10 cellular contexts compared by ENCODE assay signal in genomic region chr17:45277992-45278391, GRCh38. TPM values are rescaled to one million over a fixed set of nuclear protein-coding genes. Genes with fewer than 3 reads are reported as not detected.
A peak's percentile ranks its signal among the peaks of the same experiment; 100 is the strongest.
DNase-seq lines count a peak whose midpoint lies in the region; ATAC-seq, FAIRE-seq and TF ChIP-seq lines count a peak whose summit lies in the region.
"Had no signal": no experiment of that assay in that cellular context is flagged by ENCODE, and none has a peak within 500 bp of the region (broad histone marks: within the 10 kb centered on the region; RNA-seq: fewer than 3 reads in every experiment).

No MANE protein-coding gene starts in this region.

- no TSS peak for BruUV-seq in K562 (replicated peaks; lab: Mats Ljungman, UMichigan)

- WGBS in K562 (ENCODE audit: insufficient coverage, low coverage, missing lambda C conversion rate) = 62% methylated on average over 7 of the region's 7 CpGs

- H4K20me1 ChIP-seq in K562 (replicated peaks; ENCODE audit: control insufficient read depth, insufficient read depth, low read length) = peaks cover 5% of the 10 kb centered on the region

- H3K27ac ChIP-seq in K562 (ENCODE audit: extremely low read depth, low read depth, low read length) (peak overlapping the region; percentile 23; the same call in 1 of the 3 replicates), tibial artery (peak overlapping the region in 1 of 2 donors; percentile 18)

- peaks cover 43% of the 10 kb centered on the region for H3K36me3 Mint-ChIP-seq in stimulated activated memory B cell treated with anti-CD40 and anti-IgM and Interleukin-4, amounts not matched to agents 10 μg/mL and 1 μg/mL and 100 μg/mL, for 72 hours

- peak overlapping the region; percentile 72 for H3K27ac Mint-ChIP-seq in stimulated activated memory B cell treated with anti-CD40 and anti-IgM and Interleukin-4, amounts not matched to agents 10 μg/mL and 1 μg/mL and 100 μg/mL, for 72 hours

- FAIRE-seq in K562 (lab: Jason Lieb, UNC) = no peak

- no peak for TF ChIP-seq POLR2A in K562 (conservative IDR thresholded peaks at IDR 0.05)

- no peak overlapping the region for H2AFZ ChIP-seq in K562 (ENCODE audit: low read depth, low read length)

- H3K36me3 ChIP-seq in K562 (ENCODE audit: control insufficient read depth, insufficient read depth, low read length) (peaks cover 23% of the 10 kb centered on the region; the same call in 2 of the 3 replicates), tibial artery (peaks cover 13 to 41% (median 22%) of the 10 kb centered on the region in 3 donors)

- no peaks in the 10 kb centered on the region for H3K27me3 Mint-ChIP-seq in stimulated activated memory B cell treated with anti-CD40 and anti-IgM and Interleukin-4, amounts not matched to agents 10 μg/mL and 1 μg/mL and 100 μg/mL, for 72 hours
- H3K27me3 Mint-ChIP-seq: naive thymus-derived CD8-positive, alpha-beta T cell had no signal

- H3K9me3 ChIP-seq in K562 (replicated peaks; ENCODE audit: control insufficient read depth, insufficient read depth, low read depth, low read length) (no peaks in the 10 kb centered on the region), tibial artery (no peaks in the 10 kb centered on the region)

- H3K9me3 Mint-ChIP-seq in stimulated activated memory B cell treated with anti-CD40 and anti-IgM and Interleukin-4, amounts not matched to agents 10 μg/mL and 1 μg/mL and 100 μg/mL, for 72 hours = no peaks in the 10 kb centered on the region
- H3K9me3 Mint-ChIP-seq: naive thymus-derived CD8-positive, alpha-beta T cell had no signal

- ATAC-seq in K562 (no peak), left ventricle myocardium superior (peak; percentile 72), GM21528 (IDR thresholded peaks at IDR 0.05; ENCODE audit: low FRiP score, unreplicated experiment) (no peak)
- ATAC-seq in stimulated activated memory B cell treated with anti-CD40 and anti-IgM and Interleukin-4, amounts not matched to agents 10 μg/mL and 1 μg/mL and 100 μg/mL, for 72 hours = no peak

- H3K9me1 ChIP-seq in K562 (ENCODE audit: control insufficient read depth, insufficient read depth, low read length) = no peaks in the 10 kb centered on the region

- no peaks in the 10 kb centered on the region for H3K79me2 ChIP-seq in K562 (ENCODE audit: control insufficient read depth, insufficient read depth, low read length)

- intact Hi-C loops in K562 (cut with micrococcal nuclease) (loop anchor here (1.0 to 5.0 kb wide), 3 partner anchors 34 to 107 kb away; no protein-coding TSS in a partner anchor), left ventricle myocardium superior (cut with micrococcal nuclease) (loop anchor here (5.0 kb wide), 1 partner anchor 109 kb away; no protein-coding TSS in a partner anchor), tibial artery (cut with DNase I; ENCODE audit: low total_unique reads) (loop anchor here (2.0 kb wide), 1 partner anchor 107 kb away; no protein-coding TSS in a partner anchor)

- H3K4me1 ChIP-seq in K562 (replicated peaks in 1 of 2; ENCODE audit: control insufficient read depth in 2 of 2, insufficient read depth in 2 of 2, low read length in 2 of 2) = peaks cover 9 to 12% of the 10 kb centered on the region in 2 experiments; a peak in 3 of 5 replicates
- peaks cover 3 to 16% (median 12%) of the 10 kb centered on the region in 4 donors for H3K4me1 ChIP-seq in tibial artery

- no peak for TF ChIP-seq EP300 in K562 (IDR thresholded peaks at IDR 0.05; ENCODE audit: low read length)

- CTCF ChIA-PET in K562 (lab: Yijun Ruan, JAX; ENCODE audit: low intra/inter-chr PET ratio) = interaction anchor here (1.6 to 5.2 kb wide), 3 partner anchors 105 to 117 kb away, joined by 8 to 77 read pairs (median 10); no protein-coding TSS in a partner anchor

- POLR2A ChIA-PET in K562 (lab: Yijun Ruan, JAX) = interaction anchor here (0.6 to 3.6 kb wide), 12 partner anchors 10 to 129 kb away, joined by 3 to 16 read pairs (median 4); partner anchors contain the start of genes HEXIM1 and MAP3K14

- peak; percentile 40 for DNase-seq in M059J (ENCODE audit: low read depth)
- DNase-seq in K562 (ENCODE audit: extremely low read depth in 1 of 4, low spot score in 3 of 4) = no peak
- DNase-seq in left ventricle myocardium superior = peak; percentile 59
- DNase-seq in NCI-H1436 treated with DMSO at 0.1 percent for 48 hours (lab: John Stamatoyannopoulos, UW) = no peak
- no peak for DNase-seq in AG08395 (ENCODE audit: low spot score)
- DNase-seq in tibial artery = no peak

- H3K4me2 ChIP-seq in K562 (ENCODE audit: insufficient read depth, low read length) = peak overlapping the region; percentile 20; the same call in 1 of the 2 replicates

- no peak overlapping the region for H3K4me3 ChIP-seq in K562
- H3K4me3 ChIP-seq in tibial artery = no peak overlapping the region

- in situ Hi-C loops in K562 (cut with MboI) = loop anchor here (5.0 kb wide), 1 partner anchor 109 kb away; no protein-coding TSS in a partner anchor

- TF ChIP-seq CTCF in K562 (IDR thresholded peaks at IDR 0.05 in 2 of 3, conservative IDR thresholded peaks at IDR 0.05 in 1 of 3; ENCODE audit: insufficient read depth in 2 of 3, low read depth in 1 of 3, low read length in 3 of 3) = no peak
- no peak for TF ChIP-seq CTCF in tibial artery (IDR thresholded peaks at IDR 0.05)

- H3K27me3 ChIP-seq in K562 (ENCODE audit: control insufficient read depth in 2 of 2, insufficient read depth in 2 of 2, low read length in 2 of 2) (no peaks in the 10 kb centered on the region), tibial artery (no peaks in the 10 kb centered on the region)

- no peak overlapping the region for H3K4me3 Mint-ChIP-seq in stimulated activated memory B cell treated with anti-CD40 and anti-IgM and Interleukin-4, amounts not matched to agents 10 μg/mL and 1 μg/mL and 100 μg/mL, for 72 hours

- no peak for TF ChIP-seq RAD21 in K562 (CRISPR knock-in tag; conservative IDR thresholded peaks at IDR 0.05 in 1 of 2, IDR thresholded peaks at IDR 0.05 in 1 of 2)

- peaks cover 22% of the 10 kb centered on the region for H3K4me1 Mint-ChIP-seq in stimulated activated memory B cell treated with anti-CD40 and anti-IgM and Interleukin-4, amounts not matched to agents 10 μg/mL and 1 μg/mL and 100 μg/mL, for 72 hours

- no peak overlapping the region for H3K9ac ChIP-seq in K562 (ENCODE audit: insufficient read depth in 1 of 2, low read depth in 2 of 2, low read length in 2 of 2)

RNA-seq across cellular contexts. Expression of gene SPATA32, which starts 16.1 kb away (rescaled TPM):
- total RNA-seq in M059J (2014; rRNA removed; shearing (Covaris generic)) = not detected in 2 replicates
- total RNA-seq in K562 (2011; cell fraction: chromatin; rRNA removed; ENCODE audit: low replicate concordance) = 0.30 and 0.49 TPM in 2 replicates
- 0.17 and 0.26 TPM in 2 replicates for total RNA-seq in K562 (2011; cell fraction: nucleolus; rRNA removed)
- 0.29 TPM in 1 of 2 replicates, not detected in the other for total RNA-seq in K562 (2011; cell fraction: nucleoplasm; rRNA removed)
- total RNA-seq in K562 (2014; rRNA removed) = not detected in 2 replicates
- total RNA-seq in K562 (2014; rRNA removed; fragmentation: Illumina TruSeq; extraction: Trizol) = not detected in 2 replicates
- total RNA-seq in K562 (2015; rRNA removed; fragmentation: Illumina TruSeq; extraction: Trizol) = not detected in 2 replicates
- total RNA-seq in K562 (2021) = not detected in 2 replicates
- not detected in 2 replicates for polyA plus RNA-seq in K562 (2011; rRNA removed)
- polyA plus RNA-seq in K562 (2011; cell fraction: cytosol; rRNA removed) = not detected in 2 replicates
- polyA plus RNA-seq in K562 (2011; cell fraction: nucleus; rRNA removed) = not detected in 2 replicates
- 0.18 and 0.30 TPM in 2 replicates for polyA plus RNA-seq in K562 (2012)
- polyA plus RNA-seq in K562 (2014; fragmentation: Illumina TruSeq; extraction: Trizol) = not detected in 2 replicates
- polyA plus RNA-seq in K562 (2014; fragmentation: Nextera tagmentation; extraction: Ambion mirVana) = under 1 TPM; 0.03 to 0.06 TPM
- not detected in 2 replicates for polyA plus RNA-seq in K562 (2014; rRNA removed)
- polyA minus RNA-seq in K562 (2011; rRNA and poly(A)+ RNA removed) = not detected in 2 replicates
- polyA minus RNA-seq in K562 (2011; cell fraction: cytosol; rRNA and poly(A)+ RNA removed) = not detected in 2 replicates
- not detected in 2 replicates for polyA minus RNA-seq in K562 (2011; cell fraction: nucleus; rRNA and poly(A)+ RNA removed)
- total RNA-seq in left ventricle myocardium superior = not detected
- total RNA-seq: ureter had no signal

RNA-seq across cellular contexts. Expression of gene MAP3K14, which starts 38.8 kb away (rescaled TPM):
- total RNA-seq in M059J (2014; rRNA removed; shearing (Covaris generic)) = 5.3 and 10.1 TPM in 2 replicates
- total RNA-seq in K562 (2011; cell fraction: chromatin; rRNA removed; ENCODE audit: low replicate concordance) = 11.9 and 31.3 TPM in 2 replicates
- total RNA-seq in K562 (2011; cell fraction: nucleolus; rRNA removed) = 14.3 and 19.3 TPM in 2 replicates
- 11.7 and 12.4 TPM in 2 replicates for total RNA-seq in K562 (2011; cell fraction: nucleoplasm; rRNA removed)
- total RNA-seq in K562 (2014; rRNA removed) = 2.9 and 4.8 TPM in 2 replicates
- 0.99 and 1.8 TPM in 2 replicates for total RNA-seq in K562 (2014; rRNA removed; fragmentation: Illumina TruSeq; extraction: Trizol)
- total RNA-seq in K562 (2015; rRNA removed; fragmentation: Illumina TruSeq; extraction: Trizol) = 3.2 and 3.5 TPM in 2 replicates
- 7.9 and 8.7 TPM in 2 replicates for total RNA-seq in K562 (2021)
- 5.3 and 7.5 TPM in 2 replicates for polyA plus RNA-seq in K562 (2011; rRNA removed)
- polyA plus RNA-seq in K562 (2011; cell fraction: cytosol; rRNA removed) = 6.5 and 9.0 TPM in 2 replicates
- 16.1 and 28.3 TPM in 2 replicates for polyA plus RNA-seq in K562 (2011; cell fraction: nucleus; rRNA removed)
- 3.6 and 5.4 TPM in 2 replicates for polyA plus RNA-seq in K562 (2012)
- 3.7 and 3.9 TPM in 2 replicates for polyA plus RNA-seq in K562 (2014; fragmentation: Illumina TruSeq; extraction: Trizol)
- polyA plus RNA-seq in K562 (2014; fragmentation: Nextera tagmentation; extraction: Ambion mirVana) = under 1 TPM; 0.45 to 0.56 TPM
- polyA plus RNA-seq in K562 (2014; rRNA removed) = 4.9 TPM in 2 replicates
- polyA minus RNA-seq in K562 (2011; rRNA and poly(A)+ RNA removed) = 3.2 and 6.0 TPM in 2 replicates
- 4.9 and 5.2 TPM in 2 replicates for polyA minus RNA-seq in K562 (2011; cell fraction: cytosol; rRNA and poly(A)+ RNA removed)
- 7.8 and 8.2 TPM in 2 replicates for polyA minus RNA-seq in K562 (2011; cell fraction: nucleus; rRNA and poly(A)+ RNA removed)
- total RNA-seq in left ventricle myocardium superior = 16.6 TPM

RNA-seq across cellular contexts. Expression of gene FMNL1, which starts 56.3 kb away (rescaled TPM):
- total RNA-seq in M059J (2014; rRNA removed; shearing (Covaris generic)) = 3.1 and 5.6 TPM in 2 replicates
- total RNA-seq in K562 (2011; cell fraction: chromatin; rRNA removed; ENCODE audit: low replicate concordance) = 52.9 and 134 TPM in 2 replicates
- total RNA-seq in K562 (2011; cell fraction: nucleolus; rRNA removed) = 50.8 and 62.5 TPM in 2 replicates
- total RNA-seq in K562 (2011; cell fraction: nucleoplasm; rRNA removed) = 48.8 and 58.4 TPM in 2 replicates
- total RNA-seq in K562 (2014; rRNA removed) (6.9 and 10.1 TPM in 2 replicates), K562 (2014; rRNA removed; fragmentation: Illumina TruSeq; extraction: Trizol) (5.7 and 5.8 TPM in 2 replicates), K562 (2015; rRNA removed; fragmentation: Illumina TruSeq; extraction: Trizol) (8.3 and 10.7 TPM in 2 replicates), K562 (2021) (32.1 and 36.6 TPM in 2 replicates), left ventricle myocardium superior (14.0 TPM)
- polyA plus RNA-seq in K562 (2011; rRNA removed) (7.7 TPM in 2 replicates), K562 (2014; fragmentation: Illumina TruSeq; extraction: Trizol) (24.1 and 31.8 TPM in 2 replicates), K562 (2014; fragmentation: Nextera tagmentation; extraction: Ambion mirVana) (1 to 10 TPM in 1 of 2 experiments, under 1 TPM in 1; 0.70 to 1.3 TPM), K562 (2014; rRNA removed) (16.6 and 16.9 TPM in 2 replicates)
- 6.3 and 8.7 TPM in 2 replicates for polyA plus RNA-seq in K562 (2011; cell fraction: cytosol; rRNA removed)
- 57.8 and 61.3 TPM in 2 replicates for polyA plus RNA-seq in K562 (2011; cell fraction: nucleus; rRNA removed)
- polyA plus RNA-seq in K562 (2012) = 40.6 and 95.2 TPM in 2 replicates
- 3.6 and 10.5 TPM in 2 replicates for polyA minus RNA-seq in K562 (2011; rRNA and poly(A)+ RNA removed)
- 19.9 and 27.9 TPM in 2 replicates for polyA minus RNA-seq in K562 (2011; cell fraction: cytosol; rRNA and poly(A)+ RNA removed)
- polyA minus RNA-seq in K562 (2011; cell fraction: nucleus; rRNA and poly(A)+ RNA removed) = 14.5 and 19.8 TPM in 2 replicates

Comparison
In these comparisons a context has a peak if more than half of its experiments do, and no peak if none do; other contexts are left out.
1. DNase-seq: peak in M059J (single experiment) and left ventricle myocardium superior (single experiment); none in K562 (0 of 4), NCI-H1436 treated with DMSO at 0.1 percent for 48 hours (single experiment), AG08395 (single experiment) and tibial artery (0 of 2).